In the genomic region with DNA sequence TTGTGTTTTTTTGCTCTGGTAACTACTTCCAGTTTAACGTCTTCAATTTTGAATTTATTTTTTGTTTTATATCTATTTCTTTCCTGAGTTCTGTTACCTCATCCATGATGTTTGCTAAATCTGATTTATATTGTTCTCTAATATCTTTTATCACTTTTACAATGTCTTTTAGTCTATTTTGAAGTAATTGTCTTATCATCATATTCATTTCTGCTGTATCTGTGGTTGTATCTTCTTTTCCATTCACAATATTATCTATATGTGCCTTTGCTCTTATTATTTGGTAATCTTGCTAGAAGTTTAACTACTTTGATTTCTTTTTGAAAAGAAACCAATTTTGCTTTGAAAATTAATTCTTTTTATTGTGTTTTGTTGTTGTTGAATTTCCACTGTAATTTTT, we compare ENCODE assay signal across 1 cellular context.
TF ChIP-seq lines count a peak whose summit lies in the region.

No MANE protein-coding gene starts in this region.

TF ChIP-seq in K562, 482 proteins besides CTCF, POLR2A, EP300 and RAD21 (continued from another document):
- TF ChIP-seq, protein P1, sequence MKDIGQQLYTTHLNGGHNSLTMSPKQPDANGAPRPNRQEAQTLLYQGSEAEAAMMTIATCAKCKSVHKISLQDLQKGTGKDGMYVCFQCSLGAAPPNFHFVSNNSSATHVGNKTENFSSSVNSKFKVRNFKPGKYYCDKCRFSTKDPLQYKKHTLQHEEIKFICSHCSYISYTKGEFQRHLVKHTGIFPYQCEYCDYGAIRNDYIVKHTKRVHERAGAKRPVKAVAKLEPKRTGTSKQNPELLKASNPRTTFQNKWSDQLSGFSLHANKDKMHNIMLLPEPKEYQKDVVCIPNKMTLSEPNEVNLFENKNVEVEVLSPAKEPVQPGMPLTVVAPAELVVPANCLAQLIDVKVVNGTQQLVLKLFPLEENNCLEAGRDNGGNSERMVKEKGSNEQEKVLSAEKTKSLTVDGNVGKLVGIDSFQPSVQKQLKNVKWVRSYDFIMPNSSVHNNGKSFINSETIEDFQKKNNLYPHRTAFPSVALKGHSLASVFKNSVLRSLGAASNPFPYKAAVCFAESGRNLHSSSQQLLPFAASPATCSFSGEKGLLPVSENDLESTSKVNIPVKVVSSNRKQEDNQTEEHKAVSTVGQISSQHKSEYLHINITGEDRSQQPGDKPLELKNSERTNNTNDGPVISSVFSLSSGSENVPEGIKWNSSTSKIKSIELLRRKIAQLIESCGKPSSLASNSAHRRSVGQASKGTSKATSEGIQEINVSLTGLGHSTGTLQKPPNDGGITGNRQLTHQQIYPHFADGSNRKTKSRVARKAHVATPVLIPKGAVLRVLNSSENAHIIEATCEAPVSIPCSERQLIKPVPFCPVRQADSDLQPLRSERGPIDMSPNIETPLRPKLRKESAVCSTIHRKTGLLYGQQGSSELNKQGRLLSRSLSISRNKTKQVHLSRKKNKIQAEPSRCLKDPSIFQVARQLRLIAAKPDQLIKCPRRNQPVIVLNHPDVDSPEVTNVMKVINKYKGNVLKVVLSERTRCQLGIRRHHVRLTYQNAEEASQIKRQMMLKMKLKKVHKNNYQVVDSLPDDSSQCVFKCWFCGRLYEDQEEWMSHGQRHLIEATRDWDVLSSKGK (CRISPR knock-in tag; IDR thresholded peaks at IDR 0.05), result no peak
- TF ChIP-seq, protein P2, sequence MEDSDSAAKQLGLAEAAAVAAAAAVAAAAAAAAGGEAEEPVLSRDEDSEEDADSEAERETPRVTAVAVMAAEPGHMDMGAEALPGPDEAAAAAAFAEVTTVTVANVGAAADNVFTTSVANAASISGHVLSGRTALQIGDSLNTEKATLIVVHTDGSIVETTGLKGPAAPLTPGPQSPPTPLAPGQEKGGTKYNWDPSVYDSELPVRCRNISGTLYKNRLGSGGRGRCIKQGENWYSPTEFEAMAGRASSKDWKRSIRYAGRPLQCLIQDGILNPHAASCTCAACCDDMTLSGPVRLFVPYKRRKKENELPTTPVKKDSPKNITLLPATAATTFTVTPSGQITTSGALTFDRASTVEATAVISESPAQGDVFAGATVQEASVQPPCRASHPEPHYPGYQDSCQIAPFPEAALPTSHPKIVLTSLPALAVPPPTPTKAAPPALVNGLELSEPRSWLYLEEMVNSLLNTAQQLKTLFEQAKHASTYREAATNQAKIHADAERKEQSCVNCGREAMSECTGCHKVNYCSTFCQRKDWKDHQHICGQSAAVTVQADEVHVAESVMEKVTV (CRISPR knock-in tag; IDR thresholded peaks at IDR 0.05), result no peak
- TF ChIP-seq FOXP1 (CRISPR knock-in tag; IDR thresholded peaks at IDR 0.05), result no peak
- TF ChIP-seq C11orf30 (IDR thresholded peaks at IDR 0.05; ENCODE audit: low read depth), result peak; percentile 50; the same call in 1 of the 2 replicates
- TF ChIP-seq, protein P3, sequence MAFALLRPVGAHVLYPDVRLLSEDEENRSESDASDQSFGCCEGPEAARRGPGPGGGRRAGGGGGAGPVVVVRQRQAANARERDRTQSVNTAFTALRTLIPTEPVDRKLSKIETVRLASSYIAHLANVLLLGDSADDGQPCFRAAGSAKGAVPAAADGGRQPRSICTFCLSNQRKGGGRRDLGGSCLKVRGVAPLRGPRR (CRISPR knock-in tag; IDR thresholded peaks at IDR 0.05), result no peak
- peak; percentile 16 for TF ChIP-seq TAF9B (IDR thresholded peaks at IDR 0.05; ENCODE audit: partially characterized antibody)
- 0 out of 2 replicates have a peak, but pooled peaks have one; percentile 13 for TF ChIP-seq KHSRP (IDR thresholded peaks at IDR 0.05)
- TF ChIP-seq, protein P4, sequence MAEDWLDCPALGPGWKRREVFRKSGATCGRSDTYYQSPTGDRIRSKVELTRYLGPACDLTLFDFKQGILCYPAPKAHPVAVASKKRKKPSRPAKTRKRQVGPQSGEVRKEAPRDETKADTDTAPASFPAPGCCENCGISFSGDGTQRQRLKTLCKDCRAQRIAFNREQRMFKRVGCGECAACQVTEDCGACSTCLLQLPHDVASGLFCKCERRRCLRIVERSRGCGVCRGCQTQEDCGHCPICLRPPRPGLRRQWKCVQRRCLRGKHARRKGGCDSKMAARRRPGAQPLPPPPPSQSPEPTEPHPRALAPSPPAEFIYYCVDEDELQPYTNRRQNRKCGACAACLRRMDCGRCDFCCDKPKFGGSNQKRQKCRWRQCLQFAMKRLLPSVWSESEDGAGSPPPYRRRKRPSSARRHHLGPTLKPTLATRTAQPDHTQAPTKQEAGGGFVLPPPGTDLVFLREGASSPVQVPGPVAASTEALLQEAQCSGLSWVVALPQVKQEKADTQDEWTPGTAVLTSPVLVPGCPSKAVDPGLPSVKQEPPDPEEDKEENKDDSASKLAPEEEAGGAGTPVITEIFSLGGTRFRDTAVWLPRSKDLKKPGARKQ (CRISPR knock-in tag; IDR thresholded peaks at IDR 0.05), result no peak
- TF ChIP-seq MCM2 (IDR thresholded peaks at IDR 0.05; ENCODE audit: low read depth), result no peak
- TF ChIP-seq, protein P5, sequence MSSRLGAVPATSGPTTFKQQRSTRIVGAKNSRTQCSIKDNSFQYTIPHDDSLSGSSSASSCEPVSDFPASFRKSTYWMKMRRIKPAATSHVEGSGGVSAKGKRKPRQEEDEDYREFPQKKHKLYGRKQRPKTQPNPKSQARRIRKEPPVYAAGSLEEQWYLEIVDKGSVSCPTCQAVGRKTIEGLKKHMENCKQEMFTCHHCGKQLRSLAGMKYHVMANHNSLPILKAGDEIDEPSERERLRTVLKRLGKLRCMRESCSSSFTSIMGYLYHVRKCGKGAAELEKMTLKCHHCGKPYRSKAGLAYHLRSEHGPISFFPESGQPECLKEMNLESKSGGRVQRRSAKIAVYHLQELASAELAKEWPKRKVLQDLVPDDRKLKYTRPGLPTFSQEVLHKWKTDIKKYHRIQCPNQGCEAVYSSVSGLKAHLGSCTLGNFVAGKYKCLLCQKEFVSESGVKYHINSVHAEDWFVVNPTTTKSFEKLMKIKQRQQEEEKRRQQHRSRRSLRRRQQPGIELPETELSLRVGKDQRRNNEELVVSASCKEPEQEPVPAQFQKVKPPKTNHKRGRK (tag; IDR thresholded peaks at IDR 0.05), result peak; percentile 51; the same call in 1 of the 2 replicates
- no peak for TF ChIP-seq ZNF253 (CRISPR knock-in tag; conservative IDR thresholded peaks at IDR 0.05)
